ENCODE assay signal across 11 cellular contexts in genomic region chr15:63194291-63194681, GRCh38. TPM values are rescaled to one million over a fixed set of nuclear protein-coding genes. Genes with fewer than 3 reads are reported as not detected.
DNase-seq lines count a peak whose midpoint lies in the region; ATAC-seq and TF ChIP-seq lines count a peak whose summit lies in the region.
"Had no signal": no experiment of that assay in that cellular context is flagged by ENCODE, and none has a peak within 500 bp of the region (broad histone marks: within the 10 kb centered on the region; RNA-seq: fewer than 3 reads in every experiment).

No MANE protein-coding gene starts in this region.

- no peak overlapping the region for H3K4me3 ChIP-seq in SJSA1
- H3K4me3 ChIP-seq in esophagus squamous epithelium = peak overlapping the region in 1 of 4 donors; percentile 7
- no peak overlapping the region for H3K4me3 ChIP-seq in HAP-1
- H3K4me3 ChIP-seq: lung had no signal

- H3K9me3 ChIP-seq in SJSA1 (replicated peaks) (no peaks in the 10 kb centered on the region), esophagus squamous epithelium (no peaks in the 10 kb centered on the region), HAP-1 (no peaks in the 10 kb centered on the region)

- H3K9me3 Mint-ChIP-seq in activated CD4-positive, alpha-beta T cell treated with anti-CD3 and anti-CD28 coated beads for 36 hours (ENCODE audit: low read depth) = no peaks in the 10 kb centered on the region
- no peaks in the 10 kb centered on the region for H3K9me3 Mint-ChIP-seq in stimulated activated memory B cell treated with anti-CD40 and anti-IgM and Interleukin-4, amounts not matched to agents 10 μg/mL and 1 μg/mL and 100 μg/mL, for 72 hours
- no peaks in the 10 kb centered on the region for H3K9me3 Mint-ChIP-seq in MCF 10A (ENCODE audit: unreplicated experiment)

- peak overlapping the region; percentile 96 for H3K27ac Mint-ChIP-seq in activated CD4-positive, alpha-beta T cell treated with anti-CD3 and anti-CD28 coated beads for 36 hours
- peak overlapping the region; percentile 86 for H3K27ac Mint-ChIP-seq in stimulated activated memory B cell treated with anti-CD40 and anti-IgM and Interleukin-4, amounts not matched to agents 10 μg/mL and 1 μg/mL and 100 μg/mL, for 72 hours
- H3K27ac Mint-ChIP-seq in MCF 10A (ENCODE audit: low read depth, unreplicated experiment) = no peak overlapping the region

- in situ Hi-C loops in HAP-1 (cut with MboI; ENCODE audit: low sequenced_read_pairs) = no loop called here

- intact Hi-C loops in activated CD4-positive, alpha-beta T cell treated with anti-CD3 and anti-CD28 coated beads for 36 hours (cut with DNase I, micrococcal nuclease) = loop anchor here (5.0 kb wide), 5 partner anchors 38 to 1698 kb away; partner anchors contain the start of genes LACTB (in 1 of the 2) and PPIB (in 1 of the 2)
- intact Hi-C loops in esophagus squamous epithelium (cut with DNase I) (no loop called here), MCF 10A (cut with micrococcal nuclease) (no loop called here)

- H3K27me3 Mint-ChIP-seq in activated CD4-positive, alpha-beta T cell treated with anti-CD3 and anti-CD28 coated beads for 36 hours = no peaks in the 10 kb centered on the region
- H3K27me3 Mint-ChIP-seq in stimulated activated memory B cell treated with anti-CD40 and anti-IgM and Interleukin-4, amounts not matched to agents 10 μg/mL and 1 μg/mL and 100 μg/mL, for 72 hours = no peaks in the 10 kb centered on the region
- H3K27me3 Mint-ChIP-seq in MCF 10A (ENCODE audit: insufficient read depth, unreplicated experiment) = no peaks in the 10 kb centered on the region

- H3K27me3 ChIP-seq in SJSA1 (replicated peaks) (no peaks in the 10 kb centered on the region), esophagus squamous epithelium (no peaks in the 10 kb centered on the region), HAP-1 (ENCODE audit: low read depth) (no peaks in the 10 kb centered on the region)

- no peak for TF ChIP-seq POLR2A in esophagus squamous epithelium (IDR thresholded peaks at IDR 0.05)

- no peak for TF ChIP-seq CTCF in esophagus squamous epithelium (IDR thresholded peaks at IDR 0.05)
- no peak for TF ChIP-seq CTCF in MCF 10A (IDR thresholded peaks at IDR 0.05; ENCODE audit: unreplicated experiment)

- CTCF ChIA-PET in activated CD4-positive, alpha-beta T cell treated with anti-CD3 and anti-CD28 coated beads for 36 hours (lab: Charles Lee) = interaction anchor here (1.2 to 3.4 kb wide), 4 partner anchors 9 to 34 kb away, joined by 4 to 14 read pairs (median 8); no protein-coding TSS in a partner anchor
- CTCF ChIA-PET in MCF 10A (lab: Yijun Ruan, JAX) = no interaction called here

- peak overlapping the region; percentile 99 for H3K4me3 Mint-ChIP-seq in activated CD4-positive, alpha-beta T cell treated with anti-CD3 and anti-CD28 coated beads for 36 hours
- H3K4me3 Mint-ChIP-seq in stimulated activated memory B cell treated with anti-CD40 and anti-IgM and Interleukin-4, amounts not matched to agents 10 μg/mL and 1 μg/mL and 100 μg/mL, for 72 hours = peak overlapping the region; percentile 61
- H3K4me3 Mint-ChIP-seq in MCF 10A (ENCODE audit: unreplicated experiment) = no peak overlapping the region

- DNase-seq in activated CD4-positive, alpha-beta T cell treated with anti-CD3 and anti-CD28 coated beads for 36 hours = no peak
- no peak for DNase-seq in activated CD4-positive, alpha-beta T cell treated with anti-CD3 and anti-CD28 coated beads for 1 hour
- DNase-seq in SJSA1 (ENCODE audit: low read depth in 1 of 2, low spot score in 2 of 2) (no peak), esophagus squamous epithelium (lab: John Stamatoyannopoulos, UW) (no peak), HAP-1 (ENCODE audit: low spot score in 2 of 2) (no peak), MCF 10A (ENCODE audit: unreplicated experiment) (no peak)
- DNase-seq: ACHN, NCI-H2081 had no signal

- 74% methylated on average over 4 of the region's 4 CpGs for WGBS in esophagus squamous epithelium, 2 donors

- POLR2A ChIA-PET in activated CD4-positive, alpha-beta T cell treated with anti-CD3 and anti-CD28 coated beads for 36 hours (lab: Charles Lee) = interaction anchor here (0.7 to 1.6 kb wide), 6 partner anchors 8 to 286 kb away, joined by 3 to 6 read pairs (median 4); no protein-coding TSS in a partner anchor
- POLR2A ChIA-PET in MCF 10A (lab: Yijun Ruan, JAX) = interaction anchor here (0.7 to 4.4 kb wide), 5 partner anchors 8 to 369 kb away, joined by 3 to 24 read pairs (median 4); partner anchors contain the start of gene RPS27L

- H3K4me1 ChIP-seq in SJSA1 (replicated peaks) (peaks cover 60% of the 10 kb centered on the region), esophagus squamous epithelium (peaks cover 14 to 85% (median 18%) of the 10 kb centered on the region in 3 donors), HAP-1 (peaks cover 32% of the 10 kb centered on the region)

- no peaks in the 10 kb centered on the region for H3K36me3 ChIP-seq in SJSA1
- no peaks in the 10 kb centered on the region for H3K36me3 ChIP-seq in esophagus squamous epithelium
- H3K36me3 ChIP-seq in HAP-1 (replicated peaks) = no peaks in the 10 kb centered on the region

- peaks cover 45% of the 10 kb centered on the region for H3K36me3 Mint-ChIP-seq in activated CD4-positive, alpha-beta T cell treated with anti-CD3 and anti-CD28 coated beads for 36 hours (ENCODE audit: low read depth)
- peaks cover 39% of the 10 kb centered on the region for H3K36me3 Mint-ChIP-seq in stimulated activated memory B cell treated with anti-CD40 and anti-IgM and Interleukin-4, amounts not matched to agents 10 μg/mL and 1 μg/mL and 100 μg/mL, for 72 hours
- no peaks in the 10 kb centered on the region for H3K36me3 Mint-ChIP-seq in MCF 10A (ENCODE audit: insufficient read depth, unreplicated experiment)

- H3K4me1 Mint-ChIP-seq in activated CD4-positive, alpha-beta T cell treated with anti-CD3 and anti-CD28 coated beads for 36 hours = peaks cover 77% of the 10 kb centered on the region
- peaks cover 74% of the 10 kb centered on the region for H3K4me1 Mint-ChIP-seq in stimulated activated memory B cell treated with anti-CD40 and anti-IgM and Interleukin-4, amounts not matched to agents 10 μg/mL and 1 μg/mL and 100 μg/mL, for 72 hours
- H3K4me1 Mint-ChIP-seq in MCF 10A (ENCODE audit: insufficient read depth, unreplicated experiment) = peaks cover 28% of the 10 kb centered on the region

- H3K27ac ChIP-seq in SJSA1 (peak overlapping the region; percentile 12; the same call in 1 of the 2 replicates), esophagus squamous epithelium (peak overlapping the region in 3 of 4 donors; percentile 40 to 64 (median 44))

- no peak for ATAC-seq in activated CD4-positive, alpha-beta T cell treated with anti-CD3 and anti-CD28 coated beads for 36 hours
- ATAC-seq in stimulated activated memory B cell treated with anti-CD40 and anti-IgM and Interleukin-4, amounts not matched to agents 10 μg/mL and 1 μg/mL and 100 μg/mL, for 72 hours = no peak
- no peak for ATAC-seq in HG02678 (IDR thresholded peaks at IDR 0.05; ENCODE audit: unreplicated experiment)

- BruUV-seq in MCF 10A (replicated peaks; lab: Mats Ljungman, UMichigan) = no TSS peak

RNA-seq across cellular contexts. Expression of gene RAB8B, which starts 4.9 kb away (rescaled TPM):
- total RNA-seq in activated CD4-positive, alpha-beta T cell treated with anti-CD3 and anti-CD28 coated beads for 36 hours = 100 to 1,000 TPM; 147 to 260 TPM
- 66.8 and 75.1 TPM in 2 replicates for total RNA-seq in SJSA1 (2014; rRNA removed; shearing (Covaris generic))
- total RNA-seq in esophagus squamous epithelium = 10 to 100 TPM in 2 of 4 donors, 1 to 10 TPM in 2; 3.1 to 22.7 (median 10.0) TPM
- total RNA-seq in MCF 10A (2022) = 11.7 and 15.6 TPM in 2 replicates

RNA-seq across cellular contexts. Expression of gene RPS27L, which starts 37.0 kb away (rescaled TPM):
- total RNA-seq in activated CD4-positive, alpha-beta T cell treated with anti-CD3 and anti-CD28 coated beads for 36 hours = 100 to 1,000 TPM; 117 to 143 TPM
- total RNA-seq in SJSA1 (2014; rRNA removed; shearing (Covaris generic)) = 122 and 148 TPM in 2 replicates
- total RNA-seq in esophagus squamous epithelium = 10 to 100 TPM; 23.7 to 89.6 (median 43.8) TPM
- total RNA-seq in MCF 10A (2022) = 154 and 172 TPM in 2 replicates

Comparison
In these comparisons a context has a peak if more than half of its experiments do, and no peak if none do; other contexts are left out.
1. intact Hi-C loops: an anchor here in activated CD4-positive, alpha-beta T cell treated with anti-CD3 and anti-CD28 coated beads for 36 hours (5.0 kb wide); none called in esophagus squamous epithelium and MCF 10A.